In the genomic region with DNA sequence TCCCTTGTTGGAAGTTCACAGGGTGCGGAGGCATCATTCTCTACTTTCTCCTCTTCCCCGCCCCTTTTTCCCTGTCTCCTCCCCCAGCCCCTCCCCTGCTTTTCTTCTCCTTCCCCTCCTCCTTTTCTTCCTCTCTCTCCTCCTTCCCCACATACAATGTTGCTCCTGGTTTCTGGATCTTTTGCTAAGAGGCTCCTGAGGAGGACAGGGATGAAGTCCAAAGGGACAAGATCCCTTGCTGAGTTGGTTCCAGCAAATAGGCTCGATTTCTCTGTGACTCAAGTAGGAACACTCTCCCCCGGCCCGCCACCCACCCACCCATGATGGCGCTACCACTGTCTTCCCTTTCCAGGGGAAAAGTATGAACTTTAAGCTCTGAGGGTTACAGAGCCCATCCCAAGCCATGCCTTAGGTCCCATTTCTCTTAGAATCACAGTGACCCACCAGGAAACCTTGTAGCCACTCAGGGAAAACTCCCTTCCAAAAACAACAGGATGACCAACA, we compare ENCODE assay signal across 1 cellular context.
TF ChIP-seq lines count a peak whose summit lies in the region.

No MANE protein-coding gene starts in this region.

TF ChIP-seq in HepG2, 621 proteins besides CTCF, POLR2A, EP300 and RAD21:
- TF ChIP-seq PHF20 (CRISPR knock-in tag; IDR thresholded peaks at IDR 0.05), result no peak
- 0 out of 2 replicates have a peak, but pooled peaks have one; percentile 9 for TF ChIP-seq NAIF1 (CRISPR knock-in tag; IDR thresholded peaks at IDR 0.05; ENCODE audit: borderline replicate concordance)
- TF ChIP-seq, protein P1, sequence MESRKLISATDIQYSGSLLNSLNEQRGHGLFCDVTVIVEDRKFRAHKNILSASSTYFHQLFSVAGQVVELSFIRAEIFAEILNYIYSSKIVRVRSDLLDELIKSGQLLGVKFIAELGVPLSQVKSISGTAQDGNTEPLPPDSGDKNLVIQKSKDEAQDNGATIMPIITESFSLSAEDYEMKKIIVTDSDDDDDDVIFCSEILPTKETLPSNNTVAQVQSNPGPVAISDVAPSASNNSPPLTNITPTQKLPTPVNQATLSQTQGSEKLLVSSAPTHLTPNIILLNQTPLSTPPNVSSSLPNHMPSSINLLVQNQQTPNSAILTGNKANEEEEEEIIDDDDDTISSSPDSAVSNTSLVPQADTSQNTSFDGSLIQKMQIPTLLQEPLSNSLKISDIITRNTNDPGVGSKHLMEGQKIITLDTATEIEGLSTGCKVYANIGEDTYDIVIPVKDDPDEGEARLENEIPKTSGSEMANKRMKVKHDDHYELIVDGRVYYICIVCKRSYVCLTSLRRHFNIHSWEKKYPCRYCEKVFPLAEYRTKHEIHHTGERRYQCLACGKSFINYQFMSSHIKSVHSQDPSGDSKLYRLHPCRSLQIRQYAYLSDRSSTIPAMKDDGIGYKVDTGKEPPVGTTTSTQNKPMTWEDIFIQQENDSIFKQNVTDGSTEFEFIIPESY (CRISPR knock-in tag; IDR thresholded peaks at IDR 0.05), result peak; percentile 40; the same call in 1 of the 2 replicates
- 0 out of 2 replicates have a peak, but pooled peaks have one; percentile 4 for TF ChIP-seq ZNF772 (CRISPR knock-in tag; IDR thresholded peaks at IDR 0.05)
- TF ChIP-seq ZBTB21 (CRISPR knock-in tag; IDR thresholded peaks at IDR 0.05), result 0 out of 2 replicates have a peak, but pooled peaks have one; percentile 4
